17 cellular contexts compared by ENCODE assay signal in genomic region chr10:89625041-89625765, GRCh38. TPM values are rescaled to one million over a fixed set of nuclear protein-coding genes. Genes with fewer than 3 reads are reported as not detected.
A peak's percentile ranks its signal among the peaks of the same experiment; 100 is the strongest.
DNase-seq lines count a peak whose midpoint lies in the region; ATAC-seq and TF ChIP-seq lines count a peak whose summit lies in the region.
"Had no signal": no experiment of that assay in that cellular context is flagged by ENCODE, and none has a peak within 500 bp of the region (broad histone marks: within the 10 kb centered on the region; RNA-seq: fewer than 3 reads in every experiment).

No MANE protein-coding gene starts in this region.

- H3K4me1 ChIP-seq in osteoblast (ENCODE audit: insufficient read depth, low read length) = peaks cover 12% of the 10 kb centered on the region
- H3K4me1 ChIP-seq: upper lobe of left lung had no signal

- H3K9me3 ChIP-seq in T-helper 17 cell (ENCODE audit: control insufficient read depth, low read length, poor library complexity, severe bottlenecking) = no peaks in the 10 kb centered on the region
- H3K9me3 ChIP-seq in osteoblast (ENCODE audit: low read depth, low read length) = no peaks in the 10 kb centered on the region

- H3K27ac Mint-ChIP-seq in T-helper 17 cell (peak overlapping the region; percentile 41), MCF 10A (ENCODE audit: low read depth, unreplicated experiment) (no peak overlapping the region)
- H3K27ac Mint-ChIP-seq: activated naive CD4-positive, alpha-beta T cell treated with anti-CD3 and anti-CD28 coated beads, Interleukin-2, amount 50 U/mL, for 72 hours; stimulated activated naive B cell treated with anti-CD40 and anti-IgM and Interleukin-4, amounts not matched to agents 10 μg/mL and 1 μg/mL and 100 μg/mL, for 72 hours had no signal

- POLR2A ChIA-PET in MCF 10A (lab: Yijun Ruan, JAX) = interaction anchor here (0.7 to 1.9 kb wide), 5 partner anchors 10 to 232 kb away, joined by 3 to 10 read pairs (median 3); partner anchors contain the start of gene KIF20B

- intact Hi-C loops in MCF 10A (cut with micrococcal nuclease) = no loop called here

- peaks cover 2% of the 10 kb centered on the region for H3K36me3 Mint-ChIP-seq in T-helper 17 cell (ENCODE audit: low read depth)
- no peaks in the 10 kb centered on the region for H3K36me3 Mint-ChIP-seq in MCF 10A (ENCODE audit: insufficient read depth, unreplicated experiment)
- H3K36me3 Mint-ChIP-seq: stimulated activated naive B cell treated with anti-CD40 and anti-IgM and Interleukin-4, amounts not matched to agents 10 μg/mL and 1 μg/mL and 100 μg/mL, for 72 hours had no signal

- H2AFZ ChIP-seq in osteoblast (ENCODE audit: low read length) = no peak overlapping the region

- no peaks in the 10 kb centered on the region for H3K36me3 ChIP-seq in osteoblast (ENCODE audit: insufficient read depth, low read length)
- H3K36me3 ChIP-seq: upper lobe of left lung had no signal

- peaks cover 11% of the 10 kb centered on the region for H3K79me2 ChIP-seq in osteoblast (ENCODE audit: insufficient read depth, low read length)

- no peaks in the 10 kb centered on the region for H4K20me1 ChIP-seq in osteoblast (ENCODE audit: insufficient read depth, low read length)

- no peak overlapping the region for H3K4me3 Mint-ChIP-seq in T-helper 17 cell
- H3K4me3 Mint-ChIP-seq in MCF 10A (ENCODE audit: unreplicated experiment) = no peak overlapping the region
- H3K4me3 Mint-ChIP-seq: stimulated activated naive B cell treated with anti-CD40 and anti-IgM and Interleukin-4, amounts not matched to agents 10 μg/mL and 1 μg/mL and 100 μg/mL, for 72 hours had no signal

- H3K9me3 Mint-ChIP-seq in MCF 10A (ENCODE audit: unreplicated experiment) = peaks cover under 1% of the 10 kb centered on the region

- CTCF ChIA-PET in MCF 10A (lab: Yijun Ruan, JAX) = interaction anchor here (0.6 to 1.6 kb wide), 2 partner anchors 76 to 1238 kb away, joined by 3 to 4 read pairs; partner anchors contain the start of gene KIF20B

- ATAC-seq in T-helper 17 cell (no peak), HG03432 (IDR thresholded peaks at IDR 0.05; ENCODE audit: unreplicated experiment) (no peak)
- ATAC-seq: activated naive CD4-positive, alpha-beta T cell treated with anti-CD3 and anti-CD28 coated beads, Interleukin-2, amount 50 U/mL, for 72 hours had no signal

- no peaks in the 10 kb centered on the region for H3K27me3 Mint-ChIP-seq in T-helper 17 cell
- no peaks in the 10 kb centered on the region for H3K27me3 Mint-ChIP-seq in MCF 10A (ENCODE audit: insufficient read depth, unreplicated experiment)
- H3K27me3 Mint-ChIP-seq: stimulated activated naive B cell treated with anti-CD40 and anti-IgM and Interleukin-4, amounts not matched to agents 10 μg/mL and 1 μg/mL and 100 μg/mL, for 72 hours had no signal

- H3K4me3 ChIP-seq in osteoblast (ENCODE audit: insufficient read depth, low read length) = no peak overlapping the region
- H3K4me3 ChIP-seq: upper lobe of left lung had no signal

- BruUV-seq in MCF 10A (replicated peaks; lab: Mats Ljungman, UMichigan) = no TSS peak

- H3K4me2 ChIP-seq in osteoblast (ENCODE audit: insufficient read depth, low read length) = no peak overlapping the region

- no peaks in the 10 kb centered on the region for H3K27me3 ChIP-seq in osteoblast (ENCODE audit: insufficient read depth, low read length)
- H3K27me3 ChIP-seq: upper lobe of left lung had no signal

- H3K4me1 Mint-ChIP-seq in T-helper 17 cell (peaks cover 5% of the 10 kb centered on the region), MCF 10A (ENCODE audit: insufficient read depth, unreplicated experiment) (peaks cover 5% of the 10 kb centered on the region)

- DNase-seq in EL (peak; percentile 34), T-helper 17 cell (no peak), glomerular visceral epithelial cell (ENCODE audit: extremely low spot score) (peak; percentile 67), osteoblast (ENCODE audit: insufficient read length, low spot score, missing footprints) (no peak), GF-D8 (lab: John Stamatoyannopoulos, UW) (no peak), MCF 10A (ENCODE audit: unreplicated experiment) (no peak)
- DNase-seq: activated CD4-positive, alpha-beta T cell treated with anti-CD3 and anti-CD28 coated beads, Interleukin-2, amount 50 U/mL, for 4 hours; activated T-cell treated with anti-CD3 and anti-CD28 coated beads, Interleukin-2, amount 50 U/mL, for 1 hour; DND-41; NCI-H2081 treated with DMSO at 0.1 percent for 48 hours; NCI-H526; occipital lobe; OCI-M1; stimulated activated naive B cell treated with anti-CD40 and anti-IgM and Interleukin-4, amounts not matched to agents 10 μg/mL and 1 μg/mL and 100 μg/mL, for 72 hours; upper lobe of left lung had no signal

- H3K27ac ChIP-seq in osteoblast (ENCODE audit: low read depth, low read length) = peak overlapping the region; percentile 19
- H3K27ac ChIP-seq: upper lobe of left lung had no signal

- no peak for TF ChIP-seq CTCF in osteoblast (IDR thresholded peaks at IDR 0.05; ENCODE audit: extremely low read depth, low read depth, low read length)
- TF ChIP-seq CTCF in MCF 10A (IDR thresholded peaks at IDR 0.05; ENCODE audit: unreplicated experiment) = no peak

RNA-seq across cellular contexts. Expression of gene PANK1, which starts 19.8 kb away (rescaled TPM):
- total RNA-seq in T-helper 17 cell (1 to 10 TPM; 1.2 to 1.6 TPM), osteoblast (5.8 and 9.7 TPM in 2 replicates), MCF 10A (2022) (4.7 and 6.1 TPM in 2 replicates)

Comparison
In these comparisons a context has a peak if more than half of its experiments do, and no peak if none do; other contexts are left out.
1. DNase-seq: peak in EL (single experiment) and glomerular visceral epithelial cell (single experiment); none in T-helper 17 cell (0 of 3), osteoblast (single experiment), GF-D8 (single experiment) and MCF 10A (single experiment).